Comparison of ENCODE assay signal across 12 cellular contexts in the genomic region with DNA sequence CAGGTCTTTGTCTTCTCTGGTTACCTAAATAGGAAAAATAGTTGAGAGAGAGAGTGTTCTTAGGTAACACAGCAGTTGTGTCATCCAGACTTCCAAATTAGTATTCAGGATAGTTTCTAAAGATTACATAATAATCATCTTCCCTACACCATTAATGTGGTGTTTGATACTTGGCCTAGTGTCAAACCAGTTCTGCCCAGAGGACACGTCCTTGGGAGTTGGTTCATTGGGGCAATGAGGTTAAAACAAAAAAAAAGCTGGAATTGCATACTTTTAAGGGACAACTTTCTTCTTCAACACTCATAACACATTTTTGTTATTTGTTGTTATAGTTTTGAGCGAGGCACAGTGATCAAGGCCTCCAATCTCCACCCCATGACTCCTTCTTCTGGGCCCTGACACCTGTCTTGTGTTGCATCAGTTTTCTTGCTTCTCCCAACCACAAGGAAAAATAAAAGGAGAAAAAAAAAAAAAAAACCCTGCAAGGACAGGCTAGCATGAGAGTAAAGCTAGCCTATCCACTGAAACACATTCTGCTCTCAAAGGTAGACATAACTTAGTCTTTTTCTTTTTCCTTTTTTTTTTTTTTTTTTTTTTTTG. TPM values are rescaled to one million over a fixed set of nuclear protein-coding genes. Genes with fewer than 3 reads are reported as not detected.
DNase-seq lines count a peak whose midpoint lies in the region; ATAC-seq and TF ChIP-seq lines count a peak whose summit lies in the region.
"Had no signal": no experiment of that assay in that cellular context is flagged by ENCODE, and none has a peak within 500 bp of the region (broad histone marks: within the 10 kb centered on the region; RNA-seq: fewer than 3 reads in every experiment).

No MANE protein-coding gene starts in this region.

- peaks cover 50% of the 10 kb centered on the region for H3K36me3 ChIP-seq in upper lobe of right lung

- no peaks in the 10 kb centered on the region for H3K27me3 Mint-ChIP-seq in activated naive CD4-positive, alpha-beta T cell treated with anti-CD3 and anti-CD28 coated beads for 36 hours (ENCODE audit: low read depth)
- H3K27me3 Mint-ChIP-seq in MCF 10A (ENCODE audit: insufficient read depth, unreplicated experiment) = no peaks in the 10 kb centered on the region
- H3K27me3 Mint-ChIP-seq in natural killer cell (ENCODE audit: low read depth in 2 of 2) = no peaks in the 10 kb centered on the region

- H3K27me3 ChIP-seq in upper lobe of right lung = no peaks in the 10 kb centered on the region
- H3K27me3 ChIP-seq: right atrium auricular region had no signal

- TF ChIP-seq CTCF in MCF 10A (IDR thresholded peaks at IDR 0.05; ENCODE audit: unreplicated experiment) (no peak), natural killer cell (IDR thresholded peaks at IDR 0.05) (no peak), upper lobe of right lung (IDR thresholded peaks at IDR 0.05) (no peak)

- CTCF ChIA-PET in activated naive CD4-positive, alpha-beta T cell treated with anti-CD3 and anti-CD28 coated beads for 36 hours (lab: Charles Lee) = interaction anchor here (0.6 to 1.9 kb wide), 14 partner anchors 11 to 453 kb away, joined by 3 to 15 read pairs (median 3); a partner anchor contains a TSS
- CTCF ChIA-PET in MCF 10A (lab: Yijun Ruan, JAX) = interaction anchor here (0.6 to 4.5 kb wide), 14 partner anchors 8 to 141 kb away, joined by 3 to 46 read pairs (median 4); a partner anchor contains a TSS

- no peak overlapping the region for H3K4me3 Mint-ChIP-seq in activated naive CD4-positive, alpha-beta T cell treated with anti-CD3 and anti-CD28 coated beads for 36 hours
- peak overlapping the region; percentile 1 for H3K4me3 Mint-ChIP-seq in MCF 10A (ENCODE audit: unreplicated experiment)
- H3K4me3 Mint-ChIP-seq in natural killer cell = no peak overlapping the region

- H3K4me3 ChIP-seq in upper lobe of right lung = no peak overlapping the region
- H3K4me3 ChIP-seq: right atrium auricular region had no signal

- no peaks in the 10 kb centered on the region for H3K9me3 Mint-ChIP-seq in activated naive CD4-positive, alpha-beta T cell treated with anti-CD3 and anti-CD28 coated beads for 36 hours
- no peaks in the 10 kb centered on the region for H3K9me3 Mint-ChIP-seq in MCF 10A (ENCODE audit: unreplicated experiment)
- H3K9me3 Mint-ChIP-seq in natural killer cell = no peaks in the 10 kb centered on the region

- intact Hi-C loops in activated naive CD4-positive, alpha-beta T cell treated with anti-CD3 and anti-CD28 coated beads for 36 hours (cut with micrococcal nuclease) = loop anchor here (5.0 kb wide), 1 partner anchor 128 kb away; no protein-coding TSS in a partner anchor
- intact Hi-C loops in MCF 10A (cut with micrococcal nuclease) = loop anchor here (2.0 to 10.0 kb wide), 3 partner anchors 128 to 446 kb away; a partner anchor contains a TSS
- intact Hi-C loops in natural killer cell (cut with micrococcal nuclease) = no loop called here
- intact Hi-C loops in upper lobe of right lung (cut with DNase I) = no loop called here

- H3K27ac ChIP-seq in upper lobe of right lung = peak overlapping the region; percentile 82

- H3K27ac Mint-ChIP-seq in activated naive CD4-positive, alpha-beta T cell treated with anti-CD3 and anti-CD28 coated beads for 36 hours = peak overlapping the region; percentile 73
- peak overlapping the region; percentile 73 for H3K27ac Mint-ChIP-seq in MCF 10A (ENCODE audit: low read depth, unreplicated experiment)
- H3K27ac Mint-ChIP-seq in natural killer cell = peak overlapping the region; percentile 5 to 53

- H3K4me1 ChIP-seq in upper lobe of right lung = peaks cover 51% of the 10 kb centered on the region

- H3K4me1 Mint-ChIP-seq in activated naive CD4-positive, alpha-beta T cell treated with anti-CD3 and anti-CD28 coated beads for 36 hours (ENCODE audit: low read depth) = peaks cover 29% of the 10 kb centered on the region
- H3K4me1 Mint-ChIP-seq in MCF 10A (ENCODE audit: insufficient read depth, unreplicated experiment) = peaks cover 31% of the 10 kb centered on the region
- peaks cover 18 to 22% of the 10 kb centered on the region in 2 donors for H3K4me1 Mint-ChIP-seq in natural killer cell

- no TSS peak for BruUV-seq in MCF 10A (replicated peaks; lab: Mats Ljungman, UMichigan)

- ATAC-seq in natural killer cell (no peak), upper lobe of right lung (no peak)

- H3K36me3 Mint-ChIP-seq in activated naive CD4-positive, alpha-beta T cell treated with anti-CD3 and anti-CD28 coated beads for 36 hours (ENCODE audit: low read depth) = peaks cover 17% of the 10 kb centered on the region
- peaks cover 69% of the 10 kb centered on the region for H3K36me3 Mint-ChIP-seq in MCF 10A (ENCODE audit: insufficient read depth, unreplicated experiment)
- H3K36me3 Mint-ChIP-seq in natural killer cell = peaks cover 16% of the 10 kb centered on the region

- in situ Hi-C loops in ACHN (cut with HindIII; ENCODE audit: low pct_ligation_motif_present, low pct_unique_long_range_greater_than_20kb, low sequenced_read_pairs) = no loop called here

- H3K9me3 ChIP-seq in upper lobe of right lung = no peaks in the 10 kb centered on the region
- H3K9me3 ChIP-seq: right atrium auricular region had no signal

- no peak for DNase-seq in activated naive CD4-positive, alpha-beta T cell treated with anti-CD3 and anti-CD28 coated beads for 36 hours
- no peak for DNase-seq in activated naive CD4-positive, alpha-beta T cell treated with anti-CD3 and anti-CD28 coated beads, Interleukin-2, amount 50 U/mL, for 16 hours
- DNase-seq in MCF 10A (ENCODE audit: unreplicated experiment) (peak; percentile 60), natural killer cell (no peak), upper lobe of right lung (no peak), RPMI8226 (no peak), GM03348 (ENCODE audit: low spot score) (no peak), ACHN (no peak)
- DNase-seq: foreskin fibroblast, GF-D8, T1000 had no signal

- POLR2A ChIA-PET in MCF 10A (lab: Yijun Ruan, JAX) = interaction anchor here (0.7 to 13.6 kb wide), 21 partner anchors 11 to 233 kb away, joined by 3 to 315 read pairs (median 6); a partner anchor contains a TSS

RNA-seq across cellular contexts. Expression of a gene that starts 28.8 kb away (rescaled TPM):
- 10 to 100 TPM; 53.3 to 54.8 TPM for total RNA-seq in activated naive CD4-positive, alpha-beta T cell treated with anti-CD3 and anti-CD28 coated beads for 36 hours
- total RNA-seq in MCF 10A (2022) = 31.8 and 46.7 TPM in 2 replicates
- 10 to 100 TPM; 31.7 to 53.4 (median 34.0) TPM for total RNA-seq in natural killer cell
- 42.3 TPM for total RNA-seq in upper lobe of right lung

RNA-seq across cellular contexts. Expression of a gene that starts 33.8 kb away (rescaled TPM):
- 1 to 10 TPM; 7.8 to 8.5 TPM for total RNA-seq in activated naive CD4-positive, alpha-beta T cell treated with anti-CD3 and anti-CD28 coated beads for 36 hours
- total RNA-seq in MCF 10A (2022) (13.2 and 15.0 TPM in 2 replicates), natural killer cell (1 to 10 TPM; 3.3 to 7.0 (median 4.9) TPM), upper lobe of right lung (35.2 TPM)

Comparison
In these comparisons a context has a peak if more than half of its experiments do, and no peak if none do; other contexts are left out.
1. intact Hi-C loops: an anchor here in activated naive CD4-positive, alpha-beta T cell treated with anti-CD3 and anti-CD28 coated beads for 36 hours (5.0 kb wide) and MCF 10A (2.0 to 10.0 kb wide); none called in natural killer cell and upper lobe of right lung.